In the genomic region with DNA sequence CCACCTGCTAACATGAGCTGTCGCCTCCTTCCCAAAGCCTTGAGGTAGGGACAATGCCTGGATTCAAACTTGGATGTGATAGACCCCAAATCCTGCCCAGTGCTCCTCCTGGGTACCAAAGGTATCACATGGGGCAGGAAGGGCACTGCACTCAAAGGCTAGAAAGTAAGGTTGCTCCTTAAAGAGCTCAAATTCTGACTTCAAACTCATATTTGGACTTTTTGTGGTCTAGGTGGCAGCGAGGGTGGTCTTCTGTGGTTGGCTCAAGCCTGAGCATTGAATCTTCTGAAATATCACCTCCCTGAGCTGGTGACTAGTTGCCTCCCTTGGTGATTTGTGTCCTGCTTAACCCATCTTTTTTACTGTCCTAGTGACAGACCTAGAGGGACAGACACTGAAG, we compare ENCODE assay signal across 16 cellular contexts. TPM values are rescaled to one million over a fixed set of nuclear protein-coding genes. Genes with fewer than 3 reads are reported as not detected.
DNase-seq lines count a peak whose midpoint lies in the region; ATAC-seq and TF ChIP-seq lines count a peak whose summit lies in the region.
"Had no signal": no experiment of that assay in that cellular context is flagged by ENCODE, and none has a peak within 500 bp of the region (broad histone marks: within the 10 kb centered on the region; RNA-seq: fewer than 3 reads in every experiment).

No MANE protein-coding gene starts in this region.

- no peak for TF ChIP-seq CTCF in activated CD8-positive, alpha-beta T cell treated with anti-CD3 and anti-CD28 coated beads for 36 hours (IDR thresholded peaks at IDR 0.05)
- no peak for TF ChIP-seq CTCF in Peyer's patch (IDR thresholded peaks at IDR 0.05)

- H3K4me1 Mint-ChIP-seq in activated CD8-positive, alpha-beta T cell treated with anti-CD3 and anti-CD28 coated beads for 36 hours (ENCODE audit: low read depth), result peaks cover 28% of the 10 kb centered on the region
- H3K4me1 Mint-ChIP-seq in activated CD8-positive, alpha-beta T cell treated with anti-CD3 and anti-CD28 coated beads, Interleukin-2, amount 10 ng/mL, durations not matched to agents 7 days and 5 days (ENCODE audit: low read depth), result peaks cover 9% of the 10 kb centered on the region
- peaks cover 10% of the 10 kb centered on the region for H3K4me1 Mint-ChIP-seq in stimulated activated naive CD8-positive, alpha-beta T cell treated with anti-CD3 and anti-CD28 coated beads, Interleukin-15, amount 100 ng/mL, for 72 hours

- no peaks in the 10 kb centered on the region for H3K9me3 Mint-ChIP-seq in activated CD8-positive, alpha-beta T cell treated with anti-CD3 and anti-CD28 coated beads for 36 hours
- no peaks in the 10 kb centered on the region for H3K9me3 Mint-ChIP-seq in activated CD8-positive, alpha-beta T cell treated with anti-CD3 and anti-CD28 coated beads, Interleukin-2, amount 10 ng/mL, durations not matched to agents 7 days and 5 days (ENCODE audit: insufficient read depth)
- H3K9me3 Mint-ChIP-seq in stimulated activated naive CD8-positive, alpha-beta T cell treated with anti-CD3 and anti-CD28 coated beads, Interleukin-15, amount 100 ng/mL, for 72 hours, result no peaks in the 10 kb centered on the region
- H3K9me3 Mint-ChIP-seq: CD8-positive, alpha-beta T cell had no signal

- peak; percentile 7 for ATAC-seq in activated CD8-positive, alpha-beta T cell treated with anti-CD3 and anti-CD28 coated beads for 36 hours
- no peak for ATAC-seq in activated CD8-positive, alpha-beta T cell treated with anti-CD3 and anti-CD28 coated beads, Interleukin-2, amount 10 ng/mL, durations not matched to agents 7 days and 5 days
- ATAC-seq in stimulated activated naive CD8-positive, alpha-beta T cell treated with anti-CD3 and anti-CD28 coated beads, Interleukin-15, amount 100 ng/mL, for 72 hours, result peak; percentile 53
- ATAC-seq in stimulated activated naive CD8-positive, alpha-beta T cell treated with anti-CD3 and anti-CD28 coated beads, Interleukin-15, Interleukin-2, amounts not matched to agents 100 U/mL and 50 U/mL, for 24 hours, result no peak
- ATAC-seq in left lobe of liver, result no peak
- no peak for ATAC-seq in HG02763 (IDR thresholded peaks at IDR 0.05; ENCODE audit: unreplicated experiment)
- ATAC-seq: CD8-positive, alpha-beta T cell had no signal

- H3K4me3 Mint-ChIP-seq in activated CD8-positive, alpha-beta T cell treated with anti-CD3 and anti-CD28 coated beads for 36 hours, result no peak overlapping the region
- H3K4me3 Mint-ChIP-seq in activated CD8-positive, alpha-beta T cell treated with anti-CD3 and anti-CD28 coated beads, Interleukin-2, amount 10 ng/mL, durations not matched to agents 7 days and 5 days, result no peak overlapping the region
- H3K4me3 Mint-ChIP-seq in stimulated activated naive CD8-positive, alpha-beta T cell treated with anti-CD3 and anti-CD28 coated beads, Interleukin-15, amount 100 ng/mL, for 72 hours, result no peak overlapping the region
- H3K4me3 Mint-ChIP-seq: CD8-positive, alpha-beta T cell had no signal

- POLR2A ChIA-PET in activated CD8-positive, alpha-beta T cell treated with anti-CD3 and anti-CD28 coated beads for 36 hours (lab: Charles Lee), result interaction anchor here (1.4 kb wide), 1 partner anchor 8 kb away, joined by 6 read pairs; no protein-coding TSS in a partner anchor
- POLR2A ChIA-PET in activated CD8-positive, alpha-beta T cell treated with anti-CD3 and anti-CD28 coated beads, Interleukin-2, amount 10 ng/mL, durations not matched to agents 7 days and 5 days (lab: Charles Lee), result no interaction called here

- H3K4me3 ChIP-seq in Peyer's patch, result no peak overlapping the region

- no peaks in the 10 kb centered on the region for H3K9me3 ChIP-seq in Peyer's patch

- CTCF ChIA-PET in activated CD8-positive, alpha-beta T cell treated with anti-CD3 and anti-CD28 coated beads for 36 hours (lab: Charles Lee), result interaction anchor here (0.7 to 1.7 kb wide), 5 partner anchors 8 to 348 kb away, joined by 3 to 9 read pairs (median 3); no protein-coding TSS in a partner anchor
- CTCF ChIA-PET in activated CD8-positive, alpha-beta T cell treated with anti-CD3 and anti-CD28 coated beads, Interleukin-2, amount 10 ng/mL, durations not matched to agents 7 days and 5 days (lab: Charles Lee), result interaction anchor here (1.0 to 1.9 kb wide), 6 partner anchors 8 to 183 kb away, joined by 3 to 9 read pairs (median 6); no protein-coding TSS in a partner anchor

- intact Hi-C loops in activated CD8-positive, alpha-beta T cell treated with anti-CD3 and anti-CD28 coated beads for 36 hours (cut with micrococcal nuclease), result no loop called here

- no peaks in the 10 kb centered on the region for H3K36me3 Mint-ChIP-seq in activated CD8-positive, alpha-beta T cell treated with anti-CD3 and anti-CD28 coated beads for 36 hours (ENCODE audit: low read depth)
- H3K36me3 Mint-ChIP-seq in activated CD8-positive, alpha-beta T cell treated with anti-CD3 and anti-CD28 coated beads, Interleukin-2, amount 10 ng/mL, durations not matched to agents 7 days and 5 days (ENCODE audit: low read depth), result no peaks in the 10 kb centered on the region
- H3K36me3 Mint-ChIP-seq: CD14-positive monocyte; CD8-positive, alpha-beta T cell had no signal

- peaks cover 2% of the 10 kb centered on the region for H3K27me3 Mint-ChIP-seq in activated CD8-positive, alpha-beta T cell treated with anti-CD3 and anti-CD28 coated beads for 36 hours
- peaks cover 15% of the 10 kb centered on the region for H3K27me3 Mint-ChIP-seq in activated CD8-positive, alpha-beta T cell treated with anti-CD3 and anti-CD28 coated beads, Interleukin-2, amount 10 ng/mL, durations not matched to agents 7 days and 5 days (ENCODE audit: low read depth)
- no peaks in the 10 kb centered on the region for H3K27me3 Mint-ChIP-seq in stimulated activated naive CD8-positive, alpha-beta T cell treated with anti-CD3 and anti-CD28 coated beads, Interleukin-15, amount 100 ng/mL, for 72 hours

- H3K36me3 ChIP-seq in Peyer's patch, result no peaks in the 10 kb centered on the region

- no peak overlapping the region for H3K27ac Mint-ChIP-seq in activated CD8-positive, alpha-beta T cell treated with anti-CD3 and anti-CD28 coated beads for 36 hours
- no peak overlapping the region for H3K27ac Mint-ChIP-seq in activated CD8-positive, alpha-beta T cell treated with anti-CD3 and anti-CD28 coated beads, Interleukin-2, amount 10 ng/mL, durations not matched to agents 7 days and 5 days
- H3K27ac Mint-ChIP-seq in stimulated activated naive CD8-positive, alpha-beta T cell treated with anti-CD3 and anti-CD28 coated beads, Interleukin-15, amount 100 ng/mL, for 72 hours, result no peak overlapping the region
- H3K27ac Mint-ChIP-seq: CD8-positive, alpha-beta T cell had no signal

- peaks cover 0 to 14% (median 7%) of the 10 kb centered on the region in 4 donors for H3K4me1 ChIP-seq in Peyer's patch

- H3K27me3 ChIP-seq in Peyer's patch, result no peaks in the 10 kb centered on the region

- H3K27ac ChIP-seq in Peyer's patch, result no peak overlapping the region
- H3K27ac ChIP-seq: 22Rv1 had no signal

- DNase-seq in activated CD8-positive, alpha-beta T cell treated with anti-CD3 and anti-CD28 coated beads for 36 hours, result no peak
- DNase-seq in activated CD8-positive, alpha-beta T cell treated with anti-CD3 and anti-CD28 coated beads, Interleukin-2, amount 10 ng/mL, durations not matched to agents 7 days and 5 days, result no peak
- DNase-seq in stimulated activated naive CD8-positive, alpha-beta T cell treated with anti-CD3 and anti-CD28 coated beads, Interleukin-15, amount 100 ng/mL, for 72 hours, result no peak
- DNase-seq in stimulated activated naive CD8-positive, alpha-beta T cell treated with anti-CD3 and anti-CD28 coated beads, Interleukin-15, Interleukin-2, amounts not matched to agents 100 U/mL and 50 U/mL, for 24 hours, result no peak
- DNase-seq in left lobe of liver (ENCODE audit: low spot score), result peak; percentile 21
- no peak for DNase-seq in Peyer's patch
- DNase-seq in hepatic stellate cell (ENCODE audit: low spot score), result no peak
- DNase-seq: CD8-positive, alpha-beta T cell; COR-L47; DMS53; GF-D8; H7 had no signal

- no peak for TF ChIP-seq POLR2A in Peyer's patch (IDR thresholded peaks at IDR 0.05)

RNA-seq across cellular contexts. Expression of a gene that starts 8.3 kb away (rescaled TPM):
- total RNA-seq in activated CD8-positive, alpha-beta T cell treated with anti-CD3 and anti-CD28 coated beads for 36 hours, result 1 to 10 TPM; 1.0 to 1.1 TPM
- total RNA-seq in activated CD8-positive, alpha-beta T cell treated with anti-CD3 and anti-CD28 coated beads, Interleukin-2, amount 10 ng/mL, durations not matched to agents 7 days and 5 days, result 1 to 10 TPM in 1 of 2 experiments, under 1 TPM in 1; 0.63 to 1.6 TPM
- 152 TPM for total RNA-seq in left lobe of liver
- total RNA-seq in Peyer's patch, result 10 to 100 TPM in 3 of 4 donors, 1 to 10 TPM in 1; 5.8 to 51.7 (median 33.6) TPM

RNA-seq across cellular contexts. Expression of a gene that starts 12.5 kb away (rescaled TPM):
- total RNA-seq in activated CD8-positive, alpha-beta T cell treated with anti-CD3 and anti-CD28 coated beads for 36 hours, result under 1 TPM; 0.87 to 0.92 TPM
- total RNA-seq in activated CD8-positive, alpha-beta T cell treated with anti-CD3 and anti-CD28 coated beads, Interleukin-2, amount 10 ng/mL, durations not matched to agents 7 days and 5 days, result 1 to 10 TPM; 1.1 to 1.4 TPM
- total RNA-seq in left lobe of liver, result 685 TPM
- total RNA-seq in Peyer's patch, result 10 to 100 TPM; 19.6 to 22.3 (median 20.0) TPM

RNA-seq across cellular contexts. Expression of a gene that starts 34.6 kb away (rescaled TPM):
- not detected for total RNA-seq in activated CD8-positive, alpha-beta T cell treated with anti-CD3 and anti-CD28 coated beads for 36 hours
- total RNA-seq in activated CD8-positive, alpha-beta T cell treated with anti-CD3 and anti-CD28 coated beads, Interleukin-2, amount 10 ng/mL, durations not matched to agents 7 days and 5 days, result not detected
- total RNA-seq in left lobe of liver, result not detected
- not detected for total RNA-seq in Peyer's patch
- total RNA-seq: A673; CD8-positive, alpha-beta T cell; H7 had no signal

Comparison
In these comparisons a context has a peak if more than half of its experiments do, and no peak if none do; other contexts are left out.
1. ATAC-seq: peak in activated CD8-positive, alpha-beta T cell treated with anti-CD3 and anti-CD28 coated beads for 36 hours (single experiment) and stimulated activated naive CD8-positive, alpha-beta T cell treated with anti-CD3 and anti-CD28 coated beads, Interleukin-15, amount 100 ng/mL, for 72 hours (single experiment); none in activated CD8-positive, alpha-beta T cell treated with anti-CD3 and anti-CD28 coated beads, Interleukin-2, amount 10 ng/mL, durations not matched to agents 7 days and 5 days (single experiment), stimulated activated naive CD8-positive, alpha-beta T cell treated with anti-CD3 and anti-CD28 coated beads, Interleukin-15, Interleukin-2, amounts not matched to agents 100 U/mL and 50 U/mL, for 24 hours (single experiment), left lobe of liver (single experiment) and HG02763 (single experiment).
2. RNA of a gene that starts 12.5 kb away (total RNA-seq): 685 TPM in left lobe of liver (single experiment); 19.6 to 22.3 TPM in Peyer's patch, 1.1 to 1.4 TPM in activated CD8-positive, alpha-beta T cell treated with anti-CD3 and anti-CD28 coated beads, Interleukin-2, amount 10 ng/mL, durations not matched to agents 7 days and 5 days and 0.87 to 0.92 TPM in activated CD8-positive, alpha-beta T cell treated with anti-CD3 and anti-CD28 coated beads for 36 hours; every median in the first group is over 10 times any median in the second.